9 cellular contexts compared by ENCODE assay signal in genomic region chr5:147857302-147858129, GRCh38. TPM values are rescaled to one million over a fixed set of nuclear protein-coding genes. Genes with fewer than 3 reads are reported as not detected.
DNase-seq lines count a peak whose midpoint lies in the region; TF ChIP-seq lines count a peak whose summit lies in the region.
"Had no signal": no experiment of that assay in that cellular context is flagged by ENCODE, and none has a peak within 500 bp of the region (broad histone marks: within the 10 kb centered on the region; RNA-seq: fewer than 3 reads in every experiment).

No MANE protein-coding gene starts in this region.

- H3K9me3 ChIP-seq in SK-N-SH = no peaks in the 10 kb centered on the region
- H3K9me3 ChIP-seq: BLaER1 treated with 17β-estradiol and CSF1 and Interleukin-3, amounts not matched to agents 10 nM and 100 nM had no signal

- H3K4me2 ChIP-seq in SK-N-SH = no peak overlapping the region
- H3K4me2 ChIP-seq: BLaER1 treated with 17β-estradiol and CSF1 and Interleukin-3, amounts not matched to agents 10 nM and 100 nM had no signal

- no peaks in the 10 kb centered on the region for H3K36me3 ChIP-seq in SK-N-SH (replicated peaks in 1 of 2; ENCODE audit: control insufficient read depth in 1 of 2, insufficient read depth in 2 of 2, low read length in 1 of 2)
- no peaks in the 10 kb centered on the region for H3K36me3 ChIP-seq in kidney epithelial cell (ENCODE audit: control insufficient read depth, insufficient read depth, low read length)
- H3K36me3 ChIP-seq: BLaER1 treated with 17β-estradiol and CSF1 and Interleukin-3, amounts not matched to agents 10 nM and 100 nM had no signal

- peak; percentile 33 to 68 (median 68) for DNase-seq in NCI-H1417 (lab: John Stamatoyannopoulos, UW)
- DNase-seq in NCI-H1417 treated with DMSO at 0.1 percent for 48 hours (lab: John Stamatoyannopoulos, UW) = no peak
- DNase-seq in GM20000 (ENCODE audit: low spot score) = peak; percentile 26
- DNase-seq in HK-2 (ENCODE audit: unreplicated experiment) = peak; percentile 28
- peak; percentile 21 for DNase-seq in SK-N-SH
- DNase-seq in T47D (ENCODE audit: low read depth in 1 of 2, low spot score in 1 of 2) = peak; percentile 34 to 84
- DNase-seq in kidney epithelial cell (ENCODE audit: low read depth) = peak; percentile 19
- DNase-seq in stimulated activated CD4-positive, alpha-beta T cell treated with anti-CD3 and anti-CD28 coated beads, Interleukin-4, amount 100 ng/mL, for 24 hours = peak; percentile 47

- no peaks in the 10 kb centered on the region for H4K20me1 ChIP-seq in SK-N-SH (ENCODE audit: insufficient read depth)
- H4K20me1 ChIP-seq: BLaER1 treated with 17β-estradiol and CSF1 and Interleukin-3, amounts not matched to agents 10 nM and 100 nM had no signal

- H3F3A ChIP-seq in SK-N-SH (replicated peaks; ENCODE audit: insufficient read depth) = no peaks in the 10 kb centered on the region

- CTCF ChIA-PET in SK-N-SH (lab: Yijun Ruan, JAX) = interaction anchor here (0.6 to 3.0 kb wide), 49 partner anchors 8 to 327 kb away, joined by 3 to 34 read pairs (median 4); partner anchors contain the start of gene SCGB3A2

- in situ Hi-C loops in T47D (cut with HindIII; ENCODE audit: low pct_unique_long_range_greater_than_20kb, low sequenced_read_pairs) = no loop called here

- no peak for TF ChIP-seq EP300 in SK-N-SH (IDR thresholded peaks at IDR 0.05; ENCODE audit: borderline replicate concordance in 1 of 2, low read depth in 1 of 2, low read length in 1 of 2)

- peak; percentile 61 for TF ChIP-seq CTCF in GM20000 (IDR thresholded peaks at IDR 0.05; ENCODE audit: extremely low read depth, missing control alignments)
- peak; percentile 92 for TF ChIP-seq CTCF in SK-N-SH (IDR thresholded peaks at IDR 0.05)
- TF ChIP-seq CTCF in kidney epithelial cell (IDR thresholded peaks at IDR 0.05; ENCODE audit: insufficient read depth, low read length, poor library complexity, severe bottlenecking) = peak; percentile 75

- H3K9me2 ChIP-seq in SK-N-SH = no peaks in the 10 kb centered on the region

- no peak overlapping the region for H3K9ac ChIP-seq in SK-N-SH
- H3K9ac ChIP-seq: BLaER1 treated with 17β-estradiol and CSF1 and Interleukin-3, amounts not matched to agents 10 nM and 100 nM had no signal

- no peaks in the 10 kb centered on the region for H3K79me2 ChIP-seq in SK-N-SH (ENCODE audit: insufficient read depth)

- H3K27me3 ChIP-seq in SK-N-SH (ENCODE audit: insufficient read depth) (no peaks in the 10 kb centered on the region), kidney epithelial cell (ENCODE audit: control insufficient read depth, insufficient read depth, low read length) (no peaks in the 10 kb centered on the region)
- H3K27me3 ChIP-seq: BLaER1 treated with 17β-estradiol and CSF1 and Interleukin-3, amounts not matched to agents 10 nM and 100 nM had no signal

- WGBS in SK-N-SH (ENCODE audit: low lambda C conversion rate) = 2% methylated on average over 2 of the region's 2 CpGs

- no peak overlapping the region for H3K27ac ChIP-seq in SK-N-SH (ENCODE audit: low read depth in 2 of 2, low read length in 1 of 2)
- H3K27ac ChIP-seq: BLaER1 treated with 17β-estradiol and CSF1 and Interleukin-3, amounts not matched to agents 10 nM and 100 nM had no signal

- POLR2A ChIA-PET in SK-N-SH (lab: Yijun Ruan, JAX) = no interaction called here

- no peak overlapping the region for H2AFZ ChIP-seq in SK-N-SH (ENCODE audit: low read depth)

- peak; percentile 80 for TF ChIP-seq RAD21 in SK-N-SH (IDR thresholded peaks at IDR 0.05; ENCODE audit: low read length)

- H3K4me1 ChIP-seq in SK-N-SH (ENCODE audit: control insufficient read depth in 1 of 2, insufficient read depth in 2 of 2, low read depth in 1 of 2, low read length in 1 of 2) = no peaks in the 10 kb centered on the region; a peak in 1 of 4 replicates

- H3K4me3 ChIP-seq in SK-N-SH (ENCODE audit: low read depth in 2 of 2, low read length in 1 of 2) (no peak overlapping the region), kidney epithelial cell (ENCODE audit: low read depth, low read length) (no peak overlapping the region)
- H3K4me3 ChIP-seq: BLaER1 treated with 17β-estradiol and CSF1 and Interleukin-3, amounts not matched to agents 10 nM and 100 nM had no signal

TF ChIP-seq in SK-N-SH, 30 proteins besides CTCF, POLR2A, EP300 and RAD21:
- TF ChIP-seq ELF1 (IDR thresholded peaks at IDR 0.05) (peak; percentile 22; the same call in 1 of the 2 replicates), SMC3 (IDR thresholded peaks at IDR 0.05; ENCODE audit: low read depth, low read length) (peak; percentile 58), USF2 (IDR thresholded peaks at IDR 0.05; ENCODE audit: borderline replicate concordance, low read depth, low read length) (no peak), YY1 (IDR thresholded peaks at IDR 0.05; ENCODE audit: low read depth) (no peak)

RNA-seq across cellular contexts. Expression of gene SCGB3A2, which starts 21.0 kb away (rescaled TPM):
- polyA plus RNA-seq in SK-N-SH (2012; rRNA removed) = not detected in 2 replicates
- not detected in 2 replicates for polyA plus RNA-seq in SK-N-SH (2012; cell fraction: cytosol; rRNA removed)
- polyA plus RNA-seq in SK-N-SH (2012; cell fraction: nucleus; rRNA removed) = not detected in 2 replicates
- total RNA-seq in kidney epithelial cell = not detected in 2 replicates

RNA-seq across cellular contexts. Expression of gene SPINK1, which starts 26.0 kb away (rescaled TPM):
- not detected in 2 replicates for polyA plus RNA-seq in SK-N-SH (2012; rRNA removed)
- not detected in 2 replicates for polyA plus RNA-seq in SK-N-SH (2012; cell fraction: cytosol; rRNA removed)
- not detected in 2 replicates for polyA plus RNA-seq in SK-N-SH (2012; cell fraction: nucleus; rRNA removed)
- total RNA-seq in kidney epithelial cell = 0.48 TPM in 1 of 2 replicates, not detected in the other

RNA-seq across cellular contexts. Expression of gene C5orf46, which starts 48.8 kb away (rescaled TPM):
- 4.1 and 7.1 TPM in 2 replicates for polyA plus RNA-seq in SK-N-SH (2012; rRNA removed)
- 3.3 and 3.5 TPM in 2 replicates for polyA plus RNA-seq in SK-N-SH (2012; cell fraction: cytosol; rRNA removed)
- 4.1 and 8.0 TPM in 2 replicates for polyA plus RNA-seq in SK-N-SH (2012; cell fraction: nucleus; rRNA removed)
- total RNA-seq in kidney epithelial cell = 1.4 and 2.1 TPM in 2 replicates
